In the genomic region with DNA sequence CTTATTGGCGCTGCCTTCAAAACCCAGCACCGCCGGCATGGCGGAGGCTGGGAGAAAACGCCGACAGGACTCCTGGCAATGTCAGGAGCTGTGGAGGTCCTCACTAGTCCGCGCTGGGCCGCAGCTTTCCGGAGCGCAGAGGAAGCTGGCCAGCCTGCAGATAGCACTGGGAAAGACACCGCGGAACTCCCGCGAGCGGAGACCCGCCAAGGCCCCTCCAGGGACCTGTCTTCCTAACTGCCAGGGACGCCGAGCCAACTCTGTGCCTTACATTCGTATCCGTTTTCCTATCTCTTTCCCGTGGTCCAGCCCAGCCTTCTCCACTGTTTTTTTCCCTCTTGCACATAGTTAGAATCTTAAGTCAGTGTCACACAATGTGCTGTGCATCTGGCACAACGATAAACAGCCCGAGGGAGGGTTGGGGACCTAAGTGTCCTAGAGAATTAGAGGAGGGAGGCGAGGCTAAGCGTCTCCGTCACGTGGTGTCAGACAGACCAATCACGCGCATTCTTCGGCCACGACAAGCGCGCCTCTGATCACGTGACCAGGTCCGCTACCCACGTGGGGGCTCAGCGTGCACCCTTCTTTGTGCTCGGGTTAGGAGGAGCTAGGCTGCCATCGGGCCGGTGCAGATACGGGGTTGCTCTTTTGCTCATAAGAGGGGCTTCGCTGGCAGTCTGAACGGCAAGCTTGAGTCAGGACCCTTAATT, we compare ENCODE assay signal across 8 cellular contexts. TPM values are rescaled to one million over a fixed set of nuclear protein-coding genes. Genes with fewer than 3 reads are reported as not detected.
DNase-seq lines count a peak whose midpoint lies in the region; ATAC-seq and TF ChIP-seq lines count a peak whose summit lies in the region.

APEX1 (plus strand) TSS at position 582 of the 710 bp plus-strand sequence. CDS start 420 bp downstream, outside the sequence.
OSGEP (minus strand) TSS at position 168 of the 710 bp plus-strand sequence; CDS start at position 39, 129 bp downstream.

- H3K27me3 ChIP-seq in prostate gland (replicated peaks; ENCODE audit: insufficient read depth): no peaks in the 10 kb centered on the region

- H3K36me3 ChIP-seq in prostate gland (peaks cover 0 to 19% of the 10 kb centered on the region in 2 donors), urinary bladder (ENCODE audit: insufficient read depth) (peaks cover 2% of the 10 kb centered on the region)

- peak; percentile 76 for TF ChIP-seq POLR2A in GM15510 (IDR thresholded peaks at IDR 0.05; ENCODE audit: borderline replicate concordance, extremely low read depth, insufficient read length)
- peak; percentile 65 for TF ChIP-seq POLR2A in prostate gland (IDR thresholded peaks at IDR 0.05)

- H3K4me1 ChIP-seq in prostate gland (replicated peaks) (no peaks in the 10 kb centered on the region), urinary bladder (ENCODE audit: insufficient read depth) (peaks cover 2% of the 10 kb centered on the region)

- peak; percentile 89 for ATAC-seq in HG02885 (IDR thresholded peaks at IDR 0.05; ENCODE audit: poor library complexity, unreplicated experiment)
- peak; percentile 96 for ATAC-seq in left ventricle myocardium superior

- under 1% methylated on average over 44 of the region's 44 CpGs for WGBS in prostate gland
- under 1% methylated on average over 44 of the region's 44 CpGs for WGBS in urinary bladder

- H3K27ac ChIP-seq in angular gyrus (ENCODE audit: low read depth, low read length): peak within 1 kb of the TSS; percentile 98
- H3K27ac ChIP-seq in prostate gland: peak within 1 kb of the TSS; percentile 95 to 97
- H3K27ac ChIP-seq in urinary bladder (ENCODE audit: low read depth): peak within 1 kb of the TSS; percentile 87

- DNase-seq in NCI-H1694 treated with DMSO at 0.1 percent for 48 hours (lab: John Stamatoyannopoulos, UW): peak; percentile 99
- peak; percentile 88 to 100 (median 95) for DNase-seq in T-helper 2 cell
- DNase-seq in left ventricle myocardium superior: peak; percentile 98
- peak; percentile 99 for DNase-seq in prostate gland (ENCODE audit: low spot score)

- H3K9me3 ChIP-seq in prostate gland: no peaks in the 10 kb centered on the region

- H3K4me3 ChIP-seq in prostate gland (peak within 1 kb of the TSS; percentile 72 to 85), urinary bladder (ENCODE audit: low read depth, low read length) (peak within 1 kb of the TSS; percentile 67)

- TF ChIP-seq CTCF in prostate gland (IDR thresholded peaks at IDR 0.05): peak in 2 of 4 experiments; percentile 15 to 25

- intact Hi-C loops in left ventricle myocardium superior (cut with micrococcal nuclease): no loop called here
- intact Hi-C loops in prostate gland (cut with DNase I): loop anchor here (1.0 to 2.0 kb wide), 2 partner anchors 41 to 112 kb away; partner anchors contain the start of genes PARP2 and TEP1

RNA-seq across cellular contexts. Expression of gene APEX1, which starts in this region (rescaled TPM):
- 68.2 TPM for total RNA-seq in left ventricle myocardium superior
- total RNA-seq in prostate gland: 100 to 1,000 TPM; 113 to 178 TPM
- total RNA-seq in urinary bladder: 21.2 TPM
- polyA plus RNA-seq in urinary bladder: 147 TPM

RNA-seq across cellular contexts. Expression of gene OSGEP, which starts in this region (rescaled TPM):
- 15.3 TPM for total RNA-seq in left ventricle myocardium superior
- total RNA-seq in prostate gland: 10 to 100 TPM; 54.2 to 71.7 TPM
- 28.4 TPM for total RNA-seq in urinary bladder
- polyA plus RNA-seq in urinary bladder: 41.1 TPM

Comparison
In these comparisons a context has a peak if more than half of its experiments do, and no peak if none do; other contexts are left out.
1. Peak in every context shown above with its lines: DNase-seq, ATAC-seq, H3K4me3 ChIP-seq and H3K27ac ChIP-seq.